32 cellular contexts compared by ENCODE assay signal in genomic region chr10:48940372-48940771, GRCh38. TPM values are rescaled to one million over a fixed set of nuclear protein-coding genes. Genes with fewer than 3 reads are reported as not detected.
"Had no signal": no experiment of that assay in that cellular context is flagged by ENCODE, and none has a peak within 500 bp of the region (broad histone marks: within the 10 kb centered on the region; RNA-seq: fewer than 3 reads in every experiment).

No MANE protein-coding gene starts in this region.

- H3K4me1 Mint-ChIP-seq: mesothelial cell of epicardium; stimulated activated effector memory CD8-positive, alpha-beta T cell treated with anti-CD3 and anti-CD28 coated beads, Interleukin-12 subunit alpha, Interleukin-12 subunit beta, amount 100 ng/mL, for 72 hours had no signal

- H3K27me3 Mint-ChIP-seq: naive B cell; natural killer cell treated with Interleukin-12 subunit alpha and Interleukin-12 subunit beta and Interleukin-15 and Interleukin-18, amount 100 ng/mL, for 72 hours; stimulated activated naive CD8-positive, alpha-beta T cell treated with anti-CD3 and anti-CD28 coated beads, Interleukin-15, Interleukin-2, amounts not matched to agents 100 ng/mL and 50 ng/mL, for 24 hours had no signal

- H3K9me3 Mint-ChIP-seq: mesothelial cell of epicardium; naive B cell; natural killer cell treated with Interleukin-12 subunit alpha and Interleukin-12 subunit beta and Interleukin-15 and Interleukin-18, amount 100 ng/mL, for 72 hours; neural crest cell; stimulated activated effector memory CD8-positive, alpha-beta T cell treated with anti-CD3 and anti-CD28 coated beads, Interleukin-12 subunit alpha, Interleukin-12 subunit beta, amount 100 ng/mL, for 72 hours; stimulated activated naive CD8-positive, alpha-beta T cell treated with anti-CD3 and anti-CD28 coated beads, Interleukin-15, Interleukin-2, amounts not matched to agents 100 ng/mL and 50 ng/mL, for 24 hours had no signal

- ATAC-seq: esophagus mucosa; gastrocnemius medialis; left lobe of liver; mucosa of descending colon; natural killer cell treated with Interleukin-12 subunit alpha and Interleukin-12 subunit beta and Interleukin-15 and Interleukin-18, amount 100 ng/mL, for 72 hours; right cardiac atrium; stimulated activated effector memory CD8-positive, alpha-beta T cell treated with anti-CD3 and anti-CD28 coated beads, Interleukin-12 subunit alpha, Interleukin-12 subunit beta, amount 100 ng/mL, for 72 hours; upper lobe of right lung had no signal

- H3K27ac ChIP-seq: epithelial cell of prostate, gastrocnemius medialis, neutrophil, parathyroid adenoma, sigmoid colon, thoracic aorta, tibial nerve, upper lobe of right lung, uterus had no signal

- H3K4me3 ChIP-seq: gastrocnemius medialis, lung, mucosa of descending colon, sigmoid colon, thoracic aorta, tibial nerve, upper lobe of right lung, uterus had no signal

- H3K27ac Mint-ChIP-seq: mesothelial cell of epicardium; natural killer cell treated with Interleukin-12 subunit alpha and Interleukin-12 subunit beta and Interleukin-15 and Interleukin-18, amount 100 ng/mL, for 72 hours; progenitor cell of endocrine pancreas; stimulated activated effector memory CD8-positive, alpha-beta T cell treated with anti-CD3 and anti-CD28 coated beads, Interleukin-12 subunit alpha, Interleukin-12 subunit beta, amount 100 ng/mL, for 72 hours; stimulated activated naive CD8-positive, alpha-beta T cell treated with anti-CD3 and anti-CD28 coated beads, Interleukin-15, Interleukin-2, amounts not matched to agents 100 ng/mL and 50 ng/mL, for 24 hours had no signal

- DNase-seq: cortex of kidney; effector CD4-positive, alpha-beta T cell; foreskin fibroblast; gastrocnemius medialis; kidney; mesenchymal stem cell; mucosa of descending colon; naive B cell; right cardiac atrium; sigmoid colon; stimulated activated CD4-positive, alpha-beta T cell treated with anti-CD3 and anti-CD28 coated beads, Interleukin-2, amount 100 ng/mL, for 24 hours; stimulated activated CD4-positive, alpha-beta T cell treated with anti-CD3 and anti-CD28 coated beads, Interleukin-4, amount 100 ng/mL, for 24 hours; upper lobe of right lung; uterus had no signal

- H3K36me3 Mint-ChIP-seq: mesothelial cell of epicardium; natural killer cell treated with Interleukin-12 subunit alpha and Interleukin-12 subunit beta and Interleukin-15 and Interleukin-18, amount 100 ng/mL, for 72 hours; stimulated activated effector memory CD8-positive, alpha-beta T cell treated with anti-CD3 and anti-CD28 coated beads, Interleukin-12 subunit alpha, Interleukin-12 subunit beta, amount 100 ng/mL, for 72 hours had no signal

- H3K4me3 Mint-ChIP-seq: mesothelial cell of epicardium; naive B cell; natural killer cell treated with Interleukin-12 subunit alpha and Interleukin-12 subunit beta and Interleukin-15 and Interleukin-18, amount 100 ng/mL, for 72 hours; neural crest cell; stimulated activated effector memory CD8-positive, alpha-beta T cell treated with anti-CD3 and anti-CD28 coated beads, Interleukin-12 subunit alpha, Interleukin-12 subunit beta, amount 100 ng/mL, for 72 hours; stimulated activated naive CD8-positive, alpha-beta T cell treated with anti-CD3 and anti-CD28 coated beads, Interleukin-15, Interleukin-2, amounts not matched to agents 100 ng/mL and 50 ng/mL, for 24 hours had no signal

RNA-seq across cellular contexts. Expression of gene LRRC18, which starts 0.7 kb away (rescaled TPM):
- total RNA-seq: dermis microvascular lymphatic vessel endothelial cell; esophagus mucosa; gastrocnemius medialis; glomerular endothelial cell; kidney; left lobe of liver; liver; mesothelial cell of epicardium; mucosa of descending colon; natural killer cell treated with Interleukin-12 subunit alpha and Interleukin-12 subunit beta and Interleukin-15 and Interleukin-18, amount 100 ng/mL, for 72 hours; neural crest cell; omental fat pad; progenitor cell of endocrine pancreas; right cardiac atrium; sigmoid colon; thoracic aorta; tibial nerve had no signal
